ENCODE assay signal across 8 cellular contexts in the genomic region with DNA sequence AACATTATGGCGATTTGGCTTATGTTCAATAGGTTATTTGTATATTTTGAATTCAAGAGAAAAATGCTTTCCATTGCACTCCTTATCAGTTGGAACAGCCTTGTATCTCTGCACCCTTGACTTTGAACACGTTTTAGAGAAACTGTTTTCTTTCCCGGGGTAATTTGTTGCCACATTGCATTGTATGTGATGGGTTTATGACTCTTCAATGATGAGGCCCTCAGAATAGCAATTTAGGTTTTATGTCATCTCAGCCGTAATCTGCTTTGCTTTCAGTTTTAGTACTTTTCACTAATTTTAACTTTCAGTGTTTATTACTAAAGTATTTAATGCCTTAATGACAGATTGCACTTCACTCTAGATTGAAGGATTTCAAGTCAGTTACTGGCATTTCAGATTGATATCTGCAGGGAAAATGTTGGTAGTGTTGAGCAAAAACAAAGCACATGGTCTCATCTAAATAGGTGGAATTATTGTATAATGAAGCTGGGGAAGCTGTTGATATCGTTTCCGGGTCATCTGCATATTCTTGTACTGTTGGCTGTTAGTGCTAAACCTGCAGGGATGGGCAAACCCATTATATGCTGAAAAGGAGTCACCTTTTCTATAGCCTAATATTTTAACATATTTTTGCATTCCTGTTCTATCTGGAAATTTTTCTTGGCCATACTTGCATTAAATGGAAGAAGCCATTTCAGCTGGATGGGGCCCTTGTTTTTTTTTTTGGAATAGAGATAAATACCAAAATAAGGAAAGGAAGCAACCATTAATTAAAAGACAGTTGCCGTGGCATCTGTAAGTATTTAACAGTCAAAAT. TPM values are rescaled to one million over a fixed set of nuclear protein-coding genes. Genes with fewer than 3 reads are reported as not detected.
DNase-seq lines count a peak whose midpoint lies in the region; ATAC-seq, FAIRE-seq and TF ChIP-seq lines count a peak whose summit lies in the region.

No MANE protein-coding gene starts in this region.

- POLR2A ChIA-PET in naive thymus-derived CD8-positive, alpha-beta T cell (lab: Charles Lee): interaction anchor here (0.6 to 1.0 kb wide), 2 partner anchors 12 to 1044 kb away, joined by 3 to 6 read pairs; no protein-coding TSS in a partner anchor

- peaks cover 16 to 60% (median 44%) of the 10 kb centered on the region in 4 donors for H3K4me1 Mint-ChIP-seq in naive thymus-derived CD8-positive, alpha-beta T cell

- DNase-seq in GM06990 (ENCODE audit: extremely low read depth, insufficient read length): no peak
- DNase-seq in NCI-H69 (lab: John Stamatoyannopoulos, UW): peak; percentile 43
- peak; percentile 41 for DNase-seq in cerebellum (ENCODE audit: low spot score)
- DNase-seq in naive thymus-derived CD8-positive, alpha-beta T cell: peak in 3 of 10 donors; percentile 19 to 35 (median 24)
- DNase-seq in GM19239 (ENCODE audit: insufficient read length, low spot score): no peak

- peak overlapping the region in 9 of 10 donors; percentile 90 to 100 (median 99) for H3K27ac Mint-ChIP-seq in naive thymus-derived CD8-positive, alpha-beta T cell

- no peaks in the 10 kb centered on the region for H3K27me3 ChIP-seq in GM06990 (replicated peaks; ENCODE audit: control insufficient read depth, insufficient read depth, low read length)

- no peaks in the 10 kb centered on the region for H3K9me3 Mint-ChIP-seq in naive thymus-derived CD8-positive, alpha-beta T cell

- FAIRE-seq in GM19239 (lab: Jason Lieb, UNC): no peak

- H3K36me3 Mint-ChIP-seq in naive thymus-derived CD8-positive, alpha-beta T cell: peaks cover 0 to 13% (median 0%) of the 10 kb centered on the region in 3 donors

- no peaks in the 10 kb centered on the region for H3K36me3 ChIP-seq in GM06990 (ENCODE audit: control insufficient read depth, insufficient read depth, low read length)

- TF ChIP-seq CTCF in GM06990 (IDR thresholded peaks at IDR 0.05; ENCODE audit: insufficient read depth, low read length, poor library complexity, severe bottlenecking): no peak

- no peak for ATAC-seq in naive thymus-derived CD8-positive, alpha-beta T cell
- no peak for ATAC-seq in GM19463 (IDR thresholded peaks at IDR 0.05; ENCODE audit: unreplicated experiment)
- no peak for ATAC-seq in GM21423 (IDR thresholded peaks at IDR 0.05; ENCODE audit: unreplicated experiment)
- ATAC-seq in HG03280 (IDR thresholded peaks at IDR 0.05; ENCODE audit: unreplicated experiment): no peak

- H3K27me3 Mint-ChIP-seq in naive thymus-derived CD8-positive, alpha-beta T cell: no peaks in the 10 kb centered on the region

- peak overlapping the region; percentile 86 to 99 (median 96) for H3K4me3 Mint-ChIP-seq in naive thymus-derived CD8-positive, alpha-beta T cell

- peak overlapping the region; percentile 91 for H3K4me3 ChIP-seq in GM06990 (replicated peaks; ENCODE audit: low read depth, low read length)

RNA-seq across cellular contexts. Expression of gene LUC7L3, which starts 2.0 kb away (rescaled TPM):
- 133 TPM for total RNA-seq in cerebellum
- 100 to 1,000 TPM; 311 to 345 TPM for total RNA-seq in naive thymus-derived CD8-positive, alpha-beta T cell
- 10 to 100 TPM; 41.6 to 58.4 (median 46.0) TPM for polyA plus RNA-seq in naive thymus-derived CD8-positive, alpha-beta T cell

RNA-seq across cellular contexts. Expression of gene ANKRD40, which starts 13.7 kb away (rescaled TPM):
- total RNA-seq in cerebellum: 22.2 TPM
- total RNA-seq in naive thymus-derived CD8-positive, alpha-beta T cell: 10 to 100 TPM; 35.5 to 39.5 TPM
- polyA plus RNA-seq in naive thymus-derived CD8-positive, alpha-beta T cell: 1 to 10 TPM; 2.8 to 5.2 (median 4.3) TPM

RNA-seq across cellular contexts. Expression of gene ANKRD40CL, which starts 45.9 kb away (rescaled TPM):
- total RNA-seq in cerebellum: not detected
- total RNA-seq in naive thymus-derived CD8-positive, alpha-beta T cell: not detected
- not detected for polyA plus RNA-seq in naive thymus-derived CD8-positive, alpha-beta T cell

Comparison
In these comparisons a context has a peak if more than half of its experiments do, and no peak if none do; other contexts are left out.
1. DNase-seq: peak in NCI-H69 (single experiment) and cerebellum (single experiment); none in GM06990 (single experiment) and GM19239 (single experiment).